ENCODE assay signal across 8 cellular contexts in the genomic region with DNA sequence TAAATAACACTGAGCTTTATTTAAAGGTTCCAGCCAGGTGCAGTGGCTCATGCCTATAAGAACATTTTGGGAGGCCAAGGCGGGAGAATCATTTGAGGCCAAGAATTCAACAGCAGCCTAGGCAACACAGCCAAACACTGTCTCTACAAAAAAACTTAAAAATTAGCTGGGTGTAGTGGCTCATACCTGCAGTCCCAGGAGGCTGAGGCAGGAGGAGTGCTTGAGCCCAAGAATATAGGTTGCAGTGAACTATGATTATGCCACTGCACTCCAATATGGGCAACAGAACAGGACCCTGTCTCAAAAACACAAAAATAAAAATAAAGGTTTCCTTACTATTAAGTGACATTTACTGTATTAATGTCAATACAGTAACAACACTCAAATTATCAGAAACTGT. TPM values are rescaled to one million over a fixed set of nuclear protein-coding genes. Genes with fewer than 3 reads are reported as not detected.
A peak's percentile ranks its signal among the peaks of the same experiment; 100 is the strongest.
DNase-seq lines count a peak whose midpoint lies in the region; ATAC-seq and TF ChIP-seq lines count a peak whose summit lies in the region.

No MANE protein-coding gene starts in this region.

- peaks cover 35% of the 10 kb centered on the region for H3K4me1 Mint-ChIP-seq in activated T-helper 2 cell treated with anti-CD3 and anti-CD28 coated beads, Interferon-gamma antibody, Interleukin-2, Interleukin-4, amounts not matched to agents 10 μg/mL and 5 μg/mL and 100 μg/mL, durations not matched to agents 14 hours and 24 hours and 36 hours (ENCODE audit: low read depth)
- H3K4me1 Mint-ChIP-seq in mesothelial cell of epicardium, result peaks cover 23% of the 10 kb centered on the region

- H3K36me3 Mint-ChIP-seq in activated T-helper 2 cell treated with anti-CD3 and anti-CD28 coated beads, Interferon-gamma antibody, Interleukin-2, Interleukin-4, amounts not matched to agents 10 μg/mL and 5 μg/mL and 100 μg/mL, durations not matched to agents 14 hours and 24 hours and 36 hours (ENCODE audit: low read depth), result peaks cover 9% of the 10 kb centered on the region
- H3K36me3 Mint-ChIP-seq in mesothelial cell of epicardium, result no peaks in the 10 kb centered on the region

- ATAC-seq in HG03457 (IDR thresholded peaks at IDR 0.05; ENCODE audit: unreplicated experiment), result no peak

- no peaks in the 10 kb centered on the region for H3K27me3 Mint-ChIP-seq in activated T-helper 2 cell treated with anti-CD3 and anti-CD28 coated beads, Interferon-gamma antibody, Interleukin-2, Interleukin-4, amounts not matched to agents 10 μg/mL and 5 μg/mL and 100 μg/mL, durations not matched to agents 14 hours and 24 hours and 36 hours (ENCODE audit: low read depth)
- no peaks in the 10 kb centered on the region for H3K27me3 Mint-ChIP-seq in mesothelial cell of epicardium (ENCODE audit: low read depth)

- H3K9me3 Mint-ChIP-seq in activated T-helper 2 cell treated with anti-CD3 and anti-CD28 coated beads, Interferon-gamma antibody, Interleukin-2, Interleukin-4, amounts not matched to agents 10 μg/mL and 5 μg/mL and 100 μg/mL, durations not matched to agents 14 hours and 24 hours and 36 hours, result no peaks in the 10 kb centered on the region
- H3K9me3 Mint-ChIP-seq in mesothelial cell of epicardium, result no peaks in the 10 kb centered on the region

- peak; percentile 28 for TF ChIP-seq CTCF in mesothelial cell of epicardium (IDR thresholded peaks at IDR 0.05; ENCODE audit: unreplicated experiment)

- H3K4me3 Mint-ChIP-seq in activated T-helper 2 cell treated with anti-CD3 and anti-CD28 coated beads, Interferon-gamma antibody, Interleukin-2, Interleukin-4, amounts not matched to agents 10 μg/mL and 5 μg/mL and 100 μg/mL, durations not matched to agents 14 hours and 24 hours and 36 hours (ENCODE audit: low read depth), result peak overlapping the region; percentile 99
- peak overlapping the region; percentile 99 for H3K4me3 Mint-ChIP-seq in mesothelial cell of epicardium

- DNase-seq in DMS53 (lab: John Stamatoyannopoulos, UW) (peak; percentile 50), DMS53 treated with DMSO at 0.1 percent for 48 hours (lab: John Stamatoyannopoulos, UW; ENCODE audit: unreplicated experiment) (no peak), NAMALWA (ENCODE audit: low spot score) (peak; percentile 77), mesothelial cell of epicardium (ENCODE audit: low spot score in 2 of 2, unreplicated experiment in 2 of 2) (no peak), SW480 (ENCODE audit: low spot score) (no peak), COLO829 (ENCODE audit: low spot score) (no peak)
- DNase-seq in activated T-helper 2 cell treated with anti-CD3 and anti-CD28 coated beads, Interferon-gamma antibody, Interleukin-2, Interleukin-4, amounts not matched to agents 10 μg/mL and 5 μg/mL and 100 μg/mL, durations not matched to agents 14 hours and 24 hours and 36 hours (ENCODE audit: low spot score), result no peak

- intact Hi-C loops in activated T-helper 2 cell treated with anti-CD3 and anti-CD28 coated beads, Interferon-gamma antibody, Interleukin-2, Interleukin-4, amounts not matched to agents 10 μg/mL and 5 μg/mL and 100 μg/mL, durations not matched to agents 14 hours and 24 hours and 36 hours (cut with micrococcal nuclease), result loop anchor here (1.0 to 5.0 kb wide), 2 partner anchors 87 to 247 kb away; a partner anchor contains a TSS

- H3K27ac Mint-ChIP-seq in activated T-helper 2 cell treated with anti-CD3 and anti-CD28 coated beads, Interferon-gamma antibody, Interleukin-2, Interleukin-4, amounts not matched to agents 10 μg/mL and 5 μg/mL and 100 μg/mL, durations not matched to agents 14 hours and 24 hours and 36 hours, result no peak overlapping the region
- H3K27ac Mint-ChIP-seq in mesothelial cell of epicardium, result no peak overlapping the region

RNA-seq across cellular contexts. Expression of a gene that starts 2.1 kb away (rescaled TPM):
- total RNA-seq in activated T-helper 2 cell treated with anti-CD3 and anti-CD28 coated beads, Interferon-gamma antibody, Interleukin-2, Interleukin-4, amounts not matched to agents 10 μg/mL and 5 μg/mL and 100 μg/mL, durations not matched to agents 14 hours and 24 hours and 36 hours, result 30.8 and 32.0 TPM in 2 replicates
- total RNA-seq in mesothelial cell of epicardium, result 16.7 to 18.4 TPM (median 17.7 TPM) in 3 replicates

RNA-seq across cellular contexts. Expression of a gene that starts 7.6 kb away (rescaled TPM):
- total RNA-seq in activated T-helper 2 cell treated with anti-CD3 and anti-CD28 coated beads, Interferon-gamma antibody, Interleukin-2, Interleukin-4, amounts not matched to agents 10 μg/mL and 5 μg/mL and 100 μg/mL, durations not matched to agents 14 hours and 24 hours and 36 hours, result not detected in 2 replicates
- total RNA-seq in mesothelial cell of epicardium, result not detected in 3 replicates

RNA-seq across cellular contexts. Expression of a gene that starts 27.8 kb away (rescaled TPM):
- 24.8 and 26.0 TPM in 2 replicates for total RNA-seq in activated T-helper 2 cell treated with anti-CD3 and anti-CD28 coated beads, Interferon-gamma antibody, Interleukin-2, Interleukin-4, amounts not matched to agents 10 μg/mL and 5 μg/mL and 100 μg/mL, durations not matched to agents 14 hours and 24 hours and 36 hours
- 18.6 to 20.3 TPM (median 19.1 TPM) in 3 replicates for total RNA-seq in mesothelial cell of epicardium

RNA-seq across cellular contexts. Expression of a gene that starts 48.7 kb away (rescaled TPM):
- total RNA-seq in activated T-helper 2 cell treated with anti-CD3 and anti-CD28 coated beads, Interferon-gamma antibody, Interleukin-2, Interleukin-4, amounts not matched to agents 10 μg/mL and 5 μg/mL and 100 μg/mL, durations not matched to agents 14 hours and 24 hours and 36 hours, result 0.34 TPM in 2 replicates
- 4.6 to 5.1 TPM (median 4.8 TPM) in 3 replicates for total RNA-seq in mesothelial cell of epicardium

Comparison
In these comparisons a context has a peak if more than half of its experiments do, and no peak if none do; other contexts are left out.
1. DNase-seq: peak in DMS53 (single experiment) and NAMALWA (single experiment); none in DMS53 treated with DMSO at 0.1 percent for 48 hours (single experiment), activated T-helper 2 cell treated with anti-CD3 and anti-CD28 coated beads, Interferon-gamma antibody, Interleukin-2, Interleukin-4, amounts not matched to agents 10 μg/mL and 5 μg/mL and 100 μg/mL, durations not matched to agents 14 hours and 24 hours and 36 hours (single experiment), mesothelial cell of epicardium (0 of 2), SW480 (single experiment) and COLO829 (single experiment).